Comparison of ENCODE assay signal across 19 cellular contexts in the genomic region with DNA sequence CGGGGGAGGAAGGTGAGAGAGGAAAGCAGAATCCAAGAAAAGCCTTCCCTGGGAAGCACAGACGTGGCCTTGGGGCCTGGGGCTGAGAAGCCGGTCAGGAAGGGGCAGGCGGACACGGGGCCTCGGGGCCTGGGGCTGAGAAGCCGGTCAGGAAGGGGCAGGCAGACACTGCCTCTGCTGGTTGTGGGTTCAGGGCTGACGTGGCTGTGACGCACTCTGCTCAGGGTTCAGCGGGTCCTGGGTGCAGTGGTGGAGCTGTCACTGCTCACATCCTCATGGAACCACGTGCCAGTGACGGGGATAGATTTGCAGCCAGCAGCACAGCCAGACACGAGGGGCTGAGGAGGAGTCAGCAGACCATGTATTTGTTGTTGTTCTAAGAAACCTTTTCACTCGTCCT. TPM values are rescaled to one million over a fixed set of nuclear protein-coding genes. Genes with fewer than 3 reads are reported as not detected.
DNase-seq lines count a peak whose midpoint lies in the region; ATAC-seq, FAIRE-seq and TF ChIP-seq lines count a peak whose summit lies in the region.
"Had no signal": no experiment of that assay in that cellular context is flagged by ENCODE, and none has a peak within 500 bp of the region (broad histone marks: within the 10 kb centered on the region; RNA-seq: fewer than 3 reads in every experiment).

No MANE protein-coding gene starts in this region.

- no peak overlapping the region for H3K18ac ChIP-seq in mesendoderm (ENCODE audit: low read length)

- DNase-seq in activated CD4-positive, alpha-beta memory T cell treated with anti-CD3 and anti-CD28 coated beads, Interleukin-2, amount 10 ng/mL, durations not matched to agents 7 days and 5 days = peak; percentile 5
- no peak for DNase-seq in activated CD4-positive, alpha-beta memory T cell treated with anti-CD3 and anti-CD28 coated beads for 36 hours
- DNase-seq in K562 (ENCODE audit: extremely low read depth in 1 of 4, low spot score in 3 of 4) (no peak), mesendoderm (no peak), NAMALWA (ENCODE audit: low spot score) (no peak), inferior parietal cortex (ENCODE audit: extremely low spot score) (no peak)
- DNase-seq in activated T-helper 1 cell treated with anti-CD3 and anti-CD28 coated beads, Interleukin-12 subunit alpha, Interleukin-12 subunit beta, Interleukin-2, Interleukin-4 antibody, amounts not matched to agents 30 ng/mL and 10 ng/mL and 1 ng/mL, durations not matched to agents 14 hours and 24 hours and 36 hours (ENCODE audit: low spot score) = no peak
- DNase-seq: AML-193; Caco-2; CD8-positive, alpha-beta memory T cell; DND-41; GDM1 had no signal

- H4K5ac ChIP-seq in mesendoderm (ENCODE audit: low read length) = no peak overlapping the region

- POLR2A ChIA-PET in activated CD4-positive, alpha-beta memory T cell treated with anti-CD3 and anti-CD28 coated beads, Interleukin-2, amount 10 ng/mL, durations not matched to agents 7 days and 5 days (lab: Charles Lee) = no interaction called here
- POLR2A ChIA-PET in activated CD4-positive, alpha-beta memory T cell treated with anti-CD3 and anti-CD28 coated beads for 36 hours (lab: Charles Lee) = no interaction called here
- POLR2A ChIA-PET in K562 (lab: Yijun Ruan, JAX) = interaction anchor here (0.6 kb wide), 2 partner anchors 32 to 86 kb away, joined by 3 read pairs; no protein-coding TSS in a partner anchor

- no peak for TF ChIP-seq EP300 in K562 (IDR thresholded peaks at IDR 0.05; ENCODE audit: low read length)

- 1% methylated on average over 14 of the region's 14 CpGs for WGBS in K562 (ENCODE audit: insufficient coverage, low coverage, missing lambda C conversion rate)
- no CpG with 5 or more reads among the region's 14 CpGs for WGBS in mesendoderm (ENCODE audit: extremely low coverage, insufficient coverage, low lambda C conversion rate)

- H3K27me3 ChIP-seq in K562 (ENCODE audit: control insufficient read depth in 2 of 2, insufficient read depth in 2 of 2, low read length in 2 of 2) = peaks cover 12 to 41% of the 10 kb centered on the region in 2 experiments; a peak in 4 of 5 replicates
- H3K27me3 ChIP-seq in mesendoderm (ENCODE audit: insufficient read depth, low read length, poor library complexity) = no peaks in the 10 kb centered on the region
- H3K27me3 ChIP-seq: BLaER1 had no signal

- intact Hi-C loops in activated CD4-positive, alpha-beta memory T cell treated with anti-CD3 and anti-CD28 coated beads for 36 hours (cut with micrococcal nuclease) = no loop called here
- intact Hi-C loops in K562 (cut with micrococcal nuclease) = no loop called here
- intact Hi-C loops in activated T-helper 1 cell treated with anti-CD3 and anti-CD28 coated beads, Interleukin-12 subunit alpha, Interleukin-12 subunit beta, Interleukin-2, Interleukin-4 antibody, amounts not matched to agents 30 ng/mL and 10 ng/mL and 1 ng/mL, durations not matched to agents 14 hours and 24 hours and 36 hours (cut with micrococcal nuclease) = no loop called here

- no peaks in the 10 kb centered on the region for H4K20me1 ChIP-seq in K562 (replicated peaks; ENCODE audit: control insufficient read depth, insufficient read depth, low read length)
- H4K20me1 ChIP-seq: BLaER1 had no signal

- H3K9me3 ChIP-seq in K562 (replicated peaks; ENCODE audit: control insufficient read depth, insufficient read depth, low read depth, low read length) = no peaks in the 10 kb centered on the region
- H3K9me3 ChIP-seq: BLaER1, Caco-2 had no signal

- no peak overlapping the region for H3K27ac Mint-ChIP-seq in activated CD4-positive, alpha-beta memory T cell treated with anti-CD3 and anti-CD28 coated beads, Interleukin-2, amount 10 ng/mL, durations not matched to agents 7 days and 5 days
- no peak overlapping the region for H3K27ac Mint-ChIP-seq in activated CD4-positive, alpha-beta memory T cell treated with anti-CD3 and anti-CD28 coated beads for 36 hours
- H3K27ac Mint-ChIP-seq in activated T-helper 1 cell treated with anti-CD3 and anti-CD28 coated beads, Interleukin-12 subunit alpha, Interleukin-12 subunit beta, Interleukin-2, Interleukin-4 antibody, amounts not matched to agents 30 ng/mL and 10 ng/mL and 1 ng/mL, durations not matched to agents 14 hours and 24 hours and 36 hours = no peak overlapping the region
- H3K27ac Mint-ChIP-seq: CD8-positive, alpha-beta memory T cell had no signal

- no peak overlapping the region for H4K8ac ChIP-seq in mesendoderm (ENCODE audit: low read depth, low read length)

- H3K9ac ChIP-seq in K562 (ENCODE audit: insufficient read depth in 1 of 2, low read depth in 2 of 2, low read length in 2 of 2) (0 out of 4 replicates have a peak overlapping the region, but pooled peaks of 1 of the 2 experiments have one; percentile 48), mesendoderm (ENCODE audit: low read length) (no peak overlapping the region)
- H3K9ac ChIP-seq: BLaER1 had no signal

- ATAC-seq in K562 (0 out of 3 replicates have a peak, but pooled peaks have one; percentile 31), HG02763 (IDR thresholded peaks at IDR 0.05; ENCODE audit: unreplicated experiment) (no peak)
- ATAC-seq: HCT116 had no signal

- peak overlapping the region; percentile 66 for H3K23ac ChIP-seq in mesendoderm (ENCODE audit: low read length)

- no peak overlapping the region for H3K56ac ChIP-seq in mesendoderm (ENCODE audit: low read length)

- no peak overlapping the region for H2BK5ac ChIP-seq in mesendoderm (ENCODE audit: low read length)

- H3K4me3 Mint-ChIP-seq in activated CD4-positive, alpha-beta memory T cell treated with anti-CD3 and anti-CD28 coated beads, Interleukin-2, amount 10 ng/mL, durations not matched to agents 7 days and 5 days = no peak overlapping the region
- H3K4me3 Mint-ChIP-seq in activated CD4-positive, alpha-beta memory T cell treated with anti-CD3 and anti-CD28 coated beads for 36 hours = no peak overlapping the region
- H3K4me3 Mint-ChIP-seq in activated T-helper 1 cell treated with anti-CD3 and anti-CD28 coated beads, Interleukin-12 subunit alpha, Interleukin-12 subunit beta, Interleukin-2, Interleukin-4 antibody, amounts not matched to agents 30 ng/mL and 10 ng/mL and 1 ng/mL, durations not matched to agents 14 hours and 24 hours and 36 hours = no peak overlapping the region
- H3K4me3 Mint-ChIP-seq: CD8-positive, alpha-beta memory T cell had no signal

- no peak for TF ChIP-seq RAD21 in K562 (CRISPR knock-in tag; conservative IDR thresholded peaks at IDR 0.05 in 1 of 2, IDR thresholded peaks at IDR 0.05 in 1 of 2)

- H2AK5ac ChIP-seq in mesendoderm (ENCODE audit: low read length) = no peak overlapping the region

- H2BK120ac ChIP-seq in mesendoderm (ENCODE audit: low read depth, low read length) = no peak overlapping the region

- no peak for FAIRE-seq in K562 (lab: Jason Lieb, UNC)
- FAIRE-seq: GM12892 had no signal

- H3K27ac ChIP-seq in K562 (ENCODE audit: extremely low read depth, low read depth, low read length) (no peak overlapping the region), mesendoderm (ENCODE audit: low read depth, low read length) (no peak overlapping the region)
- H3K27ac ChIP-seq: 22Rv1, BLaER1 had no signal

- no peak overlapping the region for H2AFZ ChIP-seq in K562 (ENCODE audit: low read depth, low read length)

- H3K79me2 ChIP-seq in K562 (ENCODE audit: control insufficient read depth, insufficient read depth, low read length) = no peaks in the 10 kb centered on the region
- no peaks in the 10 kb centered on the region for H3K79me2 ChIP-seq in mesendoderm (ENCODE audit: control insufficient read depth, insufficient read depth, low read length)

- TF ChIP-seq POLR2A in K562 (conservative IDR thresholded peaks at IDR 0.05) = no peak

- in situ Hi-C loops in K562 (cut with MboI) = no loop called here

- H3K4me1 ChIP-seq in K562 (replicated peaks in 1 of 2; ENCODE audit: control insufficient read depth in 2 of 2, insufficient read depth in 2 of 2, low read length in 2 of 2) = peaks cover 0 to 13% of the 10 kb centered on the region in 2 experiments; a peak in 1 of 5 replicates
- H3K4me1 ChIP-seq in mesendoderm (ENCODE audit: control insufficient read depth, low read depth, low read length) = no peaks in the 10 kb centered on the region
- H3K4me1 ChIP-seq: BLaER1, Caco-2 had no signal

- no peaks in the 10 kb centered on the region for H3K36me3 Mint-ChIP-seq in activated CD4-positive, alpha-beta memory T cell treated with anti-CD3 and anti-CD28 coated beads, Interleukin-2, amount 10 ng/mL, durations not matched to agents 7 days and 5 days (ENCODE audit: low read depth)
- no peaks in the 10 kb centered on the region for H3K36me3 Mint-ChIP-seq in activated CD4-positive, alpha-beta memory T cell treated with anti-CD3 and anti-CD28 coated beads for 36 hours
- no peaks in the 10 kb centered on the region for H3K36me3 Mint-ChIP-seq in activated T-helper 1 cell treated with anti-CD3 and anti-CD28 coated beads, Interleukin-12 subunit alpha, Interleukin-12 subunit beta, Interleukin-2, Interleukin-4 antibody, amounts not matched to agents 30 ng/mL and 10 ng/mL and 1 ng/mL, durations not matched to agents 14 hours and 24 hours and 36 hours (ENCODE audit: low read depth)
- H3K36me3 Mint-ChIP-seq: CD8-positive, alpha-beta memory T cell had no signal

- CTCF ChIA-PET in activated CD4-positive, alpha-beta memory T cell treated with anti-CD3 and anti-CD28 coated beads, Interleukin-2, amount 10 ng/mL, durations not matched to agents 7 days and 5 days (lab: Charles Lee) = no interaction called here
- CTCF ChIA-PET in activated CD4-positive, alpha-beta memory T cell treated with anti-CD3 and anti-CD28 coated beads for 36 hours (lab: Charles Lee) = interaction anchor here (0.7 kb wide), 1 partner anchor 63 kb away, joined by 3 read pairs; no protein-coding TSS in a partner anchor
- CTCF ChIA-PET in K562 (lab: Yijun Ruan, JAX; ENCODE audit: low intra/inter-chr PET ratio) = no interaction called here

- no peak overlapping the region for H3K4me2 ChIP-seq in K562 (ENCODE audit: insufficient read depth, low read length)
- H3K4me2 ChIP-seq in mesendoderm (ENCODE audit: low read length) = no peak overlapping the region
- H3K4me2 ChIP-seq: BLaER1 had no signal

- no peak for TF ChIP-seq CTCF in K562 (IDR thresholded peaks at IDR 0.05 in 2 of 3, conservative IDR thresholded peaks at IDR 0.05 in 1 of 3; ENCODE audit: insufficient read depth in 2 of 3, low read depth in 1 of 3, low read length in 3 of 3)

- H3K4ac ChIP-seq in mesendoderm (ENCODE audit: low read depth, low read length) = no peak overlapping the region

- H2BK15ac ChIP-seq in mesendoderm (replicated peaks; ENCODE audit: low read depth) = no peak overlapping the region

- no TSS peak for BruUV-seq in K562 (replicated peaks; lab: Mats Ljungman, UMichigan)

- no peak overlapping the region for H3K4me3 ChIP-seq in K562
- H3K4me3 ChIP-seq in mesendoderm (ENCODE audit: low read length) = no peak overlapping the region
- H3K4me3 ChIP-seq: BLaER1 had no signal

- H3K9me1 ChIP-seq in K562 (ENCODE audit: control insufficient read depth, insufficient read depth, low read length) = no peaks in the 10 kb centered on the region

- peaks cover under 1% of the 10 kb centered on the region for H3K9me3 Mint-ChIP-seq in activated CD4-positive, alpha-beta memory T cell treated with anti-CD3 and anti-CD28 coated beads, Interleukin-2, amount 10 ng/mL, durations not matched to agents 7 days and 5 days
- peaks cover 2% of the 10 kb centered on the region for H3K9me3 Mint-ChIP-seq in activated CD4-positive, alpha-beta memory T cell treated with anti-CD3 and anti-CD28 coated beads for 36 hours
- H3K9me3 Mint-ChIP-seq in activated T-helper 1 cell treated with anti-CD3 and anti-CD28 coated beads, Interleukin-12 subunit alpha, Interleukin-12 subunit beta, Interleukin-2, Interleukin-4 antibody, amounts not matched to agents 30 ng/mL and 10 ng/mL and 1 ng/mL, durations not matched to agents 14 hours and 24 hours and 36 hours = no peaks in the 10 kb centered on the region

- no peaks in the 10 kb centered on the region for H3K4me1 Mint-ChIP-seq in activated CD4-positive, alpha-beta memory T cell treated with anti-CD3 and anti-CD28 coated beads, Interleukin-2, amount 10 ng/mL, durations not matched to agents 7 days and 5 days
- no peaks in the 10 kb centered on the region for H3K4me1 Mint-ChIP-seq in activated CD4-positive, alpha-beta memory T cell treated with anti-CD3 and anti-CD28 coated beads for 36 hours (ENCODE audit: low read depth)
- H3K4me1 Mint-ChIP-seq in activated T-helper 1 cell treated with anti-CD3 and anti-CD28 coated beads, Interleukin-12 subunit alpha, Interleukin-12 subunit beta, Interleukin-2, Interleukin-4 antibody, amounts not matched to agents 30 ng/mL and 10 ng/mL and 1 ng/mL, durations not matched to agents 14 hours and 24 hours and 36 hours (ENCODE audit: low read depth) = no peaks in the 10 kb centered on the region
- H3K4me1 Mint-ChIP-seq: CD8-positive, alpha-beta memory T cell had no signal

- H3K27me3 Mint-ChIP-seq in activated CD4-positive, alpha-beta memory T cell treated with anti-CD3 and anti-CD28 coated beads, Interleukin-2, amount 10 ng/mL, durations not matched to agents 7 days and 5 days = peaks cover 6% of the 10 kb centered on the region
- peaks cover 3% of the 10 kb centered on the region for H3K27me3 Mint-ChIP-seq in activated CD4-positive, alpha-beta memory T cell treated with anti-CD3 and anti-CD28 coated beads for 36 hours
- peaks cover under 1% of the 10 kb centered on the region for H3K27me3 Mint-ChIP-seq in activated T-helper 1 cell treated with anti-CD3 and anti-CD28 coated beads, Interleukin-12 subunit alpha, Interleukin-12 subunit beta, Interleukin-2, Interleukin-4 antibody, amounts not matched to agents 30 ng/mL and 10 ng/mL and 1 ng/mL, durations not matched to agents 14 hours and 24 hours and 36 hours (ENCODE audit: insufficient read depth)

- H3K36me3 ChIP-seq in K562 (ENCODE audit: control insufficient read depth, insufficient read depth, low read length) (no peaks in the 10 kb centered on the region), mesendoderm (ENCODE audit: control insufficient read depth, insufficient read depth, low read length) (no peaks in the 10 kb centered on the region)
- H3K36me3 ChIP-seq: BLaER1 had no signal

- no peaks in the 10 kb centered on the region for H3K79me1 ChIP-seq in mesendoderm (ENCODE audit: low read length)

RNA-seq across cellular contexts. Expression of a gene that starts 12.8 kb away (rescaled TPM):
- total RNA-seq in activated CD4-positive, alpha-beta memory T cell treated with anti-CD3 and anti-CD28 coated beads, Interleukin-2, amount 10 ng/mL, durations not matched to agents 7 days and 5 days = not detected
- total RNA-seq in activated CD4-positive, alpha-beta memory T cell treated with anti-CD3 and anti-CD28 coated beads for 36 hours = not detected
- 8.0 and 29.5 TPM in 2 replicates for total RNA-seq in K562 (2011; cell fraction: chromatin; rRNA removed; ENCODE audit: low replicate concordance)
- 9.2 and 26.2 TPM in 2 replicates for total RNA-seq in K562 (2011; cell fraction: nucleolus; rRNA removed)
- 14.7 and 28.6 TPM in 2 replicates for total RNA-seq in K562 (2011; cell fraction: nucleoplasm; rRNA removed)
- 0.41 and 0.57 TPM in 2 replicates for total RNA-seq in K562 (2014; rRNA removed)
- 0.44 TPM in 1 of 2 replicates, not detected in the other for total RNA-seq in K562 (2014; rRNA removed; fragmentation: Illumina TruSeq; extraction: Trizol)
- 0.53 and 0.58 TPM in 2 replicates for total RNA-seq in K562 (2015; rRNA removed; fragmentation: Illumina TruSeq; extraction: Trizol)
- 0.51 and 0.69 TPM in 2 replicates for total RNA-seq in K562 (2021)
- 2.3 and 4.5 TPM in 2 replicates for polyA plus RNA-seq in K562 (2011; rRNA removed)
- polyA plus RNA-seq in K562 (2011; cell fraction: cytosol; rRNA removed) = 2.4 and 9.4 TPM in 2 replicates
- polyA plus RNA-seq in K562 (2011; cell fraction: nucleus; rRNA removed) = 8.6 and 39.7 TPM in 2 replicates
- polyA plus RNA-seq in K562 (2012) = 4.6 and 26.7 TPM in 2 replicates
- polyA plus RNA-seq in K562 (2014; fragmentation: Illumina TruSeq; extraction: Trizol) = 0.78 and 1.0 TPM in 2 replicates
- polyA plus RNA-seq in K562 (2014; fragmentation: Nextera tagmentation; extraction: Ambion mirVana) = under 1 TPM; 0.22 to 0.30 TPM
- 0.70 and 0.90 TPM in 2 replicates for polyA plus RNA-seq in K562 (2014; rRNA removed)
- polyA minus RNA-seq in K562 (2011; rRNA and poly(A)+ RNA removed) = 0.57 and 1.9 TPM in 2 replicates
- 2.1 and 2.2 TPM in 2 replicates for polyA minus RNA-seq in K562 (2011; cell fraction: cytosol; rRNA and poly(A)+ RNA removed)
- 3.4 TPM in 1 of 2 replicates, not detected in the other for polyA minus RNA-seq in K562 (2011; cell fraction: nucleus; rRNA and poly(A)+ RNA removed)
- 0.08 TPM for polyA plus RNA-seq in mesendoderm (2013, experiment 1 of 2)
- polyA plus RNA-seq in mesendoderm (2013, experiment 2 of 2) = not detected
- not detected in 2 replicates for total RNA-seq in activated T-helper 1 cell treated with anti-CD3 and anti-CD28 coated beads, Interleukin-12 subunit alpha, Interleukin-12 subunit beta, Interleukin-2, Interleukin-4 antibody, amounts not matched to agents 30 ng/mL and 10 ng/mL and 1 ng/mL, durations not matched to agents 14 hours and 24 hours and 36 hours
- total RNA-seq: A673; Caco-2; CD8-positive, alpha-beta memory T cell had no signal
- polyA plus RNA-seq: CD8-positive, alpha-beta memory T cell had no signal

RNA-seq across cellular contexts. Expression of a gene that starts 28.4 kb away (rescaled TPM):
- total RNA-seq in activated CD4-positive, alpha-beta memory T cell treated with anti-CD3 and anti-CD28 coated beads, Interleukin-2, amount 10 ng/mL, durations not matched to agents 7 days and 5 days = not detected
- not detected for total RNA-seq in activated CD4-positive, alpha-beta memory T cell treated with anti-CD3 and anti-CD28 coated beads for 36 hours
- not detected in 2 replicates for total RNA-seq in K562 (2011; cell fraction: chromatin; rRNA removed; ENCODE audit: low replicate concordance)
- not detected in 2 replicates for total RNA-seq in K562 (2011; cell fraction: nucleolus; rRNA removed)
- total RNA-seq in K562 (2011; cell fraction: nucleoplasm; rRNA removed) = not detected in 2 replicates
- total RNA-seq in K562 (2014; rRNA removed) (not detected in 2 replicates), K562 (2014; rRNA removed; fragmentation: Illumina TruSeq; extraction: Trizol) (not detected in 2 replicates), K562 (2015; rRNA removed; fragmentation: Illumina TruSeq; extraction: Trizol) (not detected in 2 replicates), K562 (2021) (not detected in 2 replicates)
- polyA plus RNA-seq in K562 (2011; rRNA removed) (not detected in 2 replicates), K562 (2014; fragmentation: Illumina TruSeq; extraction: Trizol) (not detected in 2 replicates), K562 (2014; fragmentation: Nextera tagmentation; extraction: Ambion mirVana) (not detected), K562 (2014; rRNA removed) (not detected in 2 replicates)
- not detected in 2 replicates for polyA plus RNA-seq in K562 (2011; cell fraction: cytosol; rRNA removed)
- not detected in 2 replicates for polyA plus RNA-seq in K562 (2011; cell fraction: nucleus; rRNA removed)
- not detected in 2 replicates for polyA plus RNA-seq in K562 (2012)
- not detected in 2 replicates for polyA minus RNA-seq in K562 (2011; rRNA and poly(A)+ RNA removed)
- polyA minus RNA-seq in K562 (2011; cell fraction: cytosol; rRNA and poly(A)+ RNA removed) = not detected in 2 replicates
- polyA minus RNA-seq in K562 (2011; cell fraction: nucleus; rRNA and poly(A)+ RNA removed) = not detected in 2 replicates
- not detected for polyA plus RNA-seq in mesendoderm (2013, experiment 1 of 2)
- polyA plus RNA-seq in mesendoderm (2013, experiment 2 of 2) = not detected
- total RNA-seq in activated T-helper 1 cell treated with anti-CD3 and anti-CD28 coated beads, Interleukin-12 subunit alpha, Interleukin-12 subunit beta, Interleukin-2, Interleukin-4 antibody, amounts not matched to agents 30 ng/mL and 10 ng/mL and 1 ng/mL, durations not matched to agents 14 hours and 24 hours and 36 hours = not detected in 2 replicates
- total RNA-seq: A673; Caco-2; CD8-positive, alpha-beta memory T cell; H4 had no signal
- polyA plus RNA-seq: CD8-positive, alpha-beta memory T cell had no signal

RNA-seq across cellular contexts. Expression of a gene that starts 53.1 kb away (rescaled TPM):
- not detected for total RNA-seq in activated CD4-positive, alpha-beta memory T cell treated with anti-CD3 and anti-CD28 coated beads, Interleukin-2, amount 10 ng/mL, durations not matched to agents 7 days and 5 days
- total RNA-seq in activated CD4-positive, alpha-beta memory T cell treated with anti-CD3 and anti-CD28 coated beads for 36 hours = not detected
- total RNA-seq in K562 (2011; cell fraction: chromatin; rRNA removed; ENCODE audit: low replicate concordance) = not detected in 2 replicates
- not detected in 2 replicates for total RNA-seq in K562 (2011; cell fraction: nucleolus; rRNA removed)
- total RNA-seq in K562 (2011; cell fraction: nucleoplasm; rRNA removed) = not detected in 2 replicates
- total RNA-seq in K562 (2014; rRNA removed) (not detected in 2 replicates), K562 (2014; rRNA removed; fragmentation: Illumina TruSeq; extraction: Trizol) (not detected in 2 replicates), K562 (2015; rRNA removed; fragmentation: Illumina TruSeq; extraction: Trizol) (not detected in 2 replicates), K562 (2021) (not detected in 2 replicates)
- polyA plus RNA-seq in K562 (2011; rRNA removed) (not detected in 2 replicates), K562 (2014; fragmentation: Illumina TruSeq; extraction: Trizol) (not detected in 2 replicates), K562 (2014; fragmentation: Nextera tagmentation; extraction: Ambion mirVana) (not detected), K562 (2014; rRNA removed) (not detected in 2 replicates)
- polyA plus RNA-seq in K562 (2011; cell fraction: cytosol; rRNA removed) = not detected in 2 replicates
- not detected in 2 replicates for polyA plus RNA-seq in K562 (2011; cell fraction: nucleus; rRNA removed)
- polyA plus RNA-seq in K562 (2012) = not detected in 2 replicates
- polyA minus RNA-seq in K562 (2011; rRNA and poly(A)+ RNA removed) = not detected in 2 replicates
- not detected in 2 replicates for polyA minus RNA-seq in K562 (2011; cell fraction: cytosol; rRNA and poly(A)+ RNA removed)
- polyA minus RNA-seq in K562 (2011; cell fraction: nucleus; rRNA and poly(A)+ RNA removed) = not detected in 2 replicates
- polyA plus RNA-seq in mesendoderm (2013, experiment 1 of 2) = not detected
- 0.10 TPM for polyA plus RNA-seq in mesendoderm (2013, experiment 2 of 2)
- not detected in 2 replicates for total RNA-seq in activated T-helper 1 cell treated with anti-CD3 and anti-CD28 coated beads, Interleukin-12 subunit alpha, Interleukin-12 subunit beta, Interleukin-2, Interleukin-4 antibody, amounts not matched to agents 30 ng/mL and 10 ng/mL and 1 ng/mL, durations not matched to agents 14 hours and 24 hours and 36 hours
- total RNA-seq: A673; Caco-2; CD8-positive, alpha-beta memory T cell; H4 had no signal
- polyA plus RNA-seq: CD8-positive, alpha-beta memory T cell had no signal
